Comparison of ENCODE assay signal across 9 cellular contexts in genomic region chr3:102181202-102181920, GRCh38.
DNase-seq lines count a peak whose midpoint lies in the region; ATAC-seq and TF ChIP-seq lines count a peak whose summit lies in the region.
"Had no signal": no experiment of that assay in that cellular context is flagged by ENCODE, and none has a peak within 500 bp of the region (broad histone marks: within the 10 kb centered on the region; RNA-seq: fewer than 3 reads in every experiment).

No MANE protein-coding gene starts in this region.

- peaks cover 0 to 40% (median 0%) of the 10 kb centered on the region in 4 donors for H3K4me1 ChIP-seq in Peyer's patch

- no peak overlapping the region for H3K4me3 ChIP-seq in AG10803 (ENCODE audit: low read length)
- no peak overlapping the region for H3K4me3 ChIP-seq in Peyer's patch
- H3K4me3 ChIP-seq in foreskin fibroblast (ENCODE audit: low read depth in 1 of 2, low read length in 2 of 2): no peak overlapping the region
- no peak overlapping the region for H3K4me3 ChIP-seq in retinal pigment epithelial cell (ENCODE audit: low read length)

- H3K27ac ChIP-seq in Peyer's patch: peak overlapping the region in 3 of 4 donors; percentile 0 to 67 (median 35)

- no peaks in the 10 kb centered on the region for H3K27me3 ChIP-seq in Peyer's patch

- H3K9me3 ChIP-seq in Peyer's patch: no peaks in the 10 kb centered on the region

- DNase-seq in AG10803 (ENCODE audit: low read depth): peak; percentile 94
- no peak for DNase-seq in Peyer's patch
- peak; percentile 72 to 79 for DNase-seq in foreskin fibroblast
- peak; percentile 71 for DNase-seq in retinal pigment epithelial cell (ENCODE audit: low read depth)
- DNase-seq in cerebellar nuclear complex (lab: John Stamatoyannopoulos, UW): no peak
- no peak for DNase-seq in COLO668 (lab: John Stamatoyannopoulos, UW; ENCODE audit: unreplicated experiment)
- DNase-seq: NCI-H2171 had no signal

- no peaks in the 10 kb centered on the region for H3K36me3 ChIP-seq in Peyer's patch

- ATAC-seq in GM19467 (IDR thresholded peaks at IDR 0.05; ENCODE audit: unreplicated experiment): no peak
- no peak for ATAC-seq in GM19455 (IDR thresholded peaks at IDR 0.05; ENCODE audit: unreplicated experiment)

- TF ChIP-seq CTCF in AG10803 (conservative IDR thresholded peaks at IDR 0.05; ENCODE audit: low read length) (no peak), Peyer's patch (IDR thresholded peaks at IDR 0.05) (no peak), foreskin fibroblast (IDR thresholded peaks at IDR 0.05; ENCODE audit: low read depth, low read length) (no peak), retinal pigment epithelial cell (conservative IDR thresholded peaks at IDR 0.05; ENCODE audit: low read depth, low read length) (no peak)

- no peak for TF ChIP-seq POLR2A in Peyer's patch (IDR thresholded peaks at IDR 0.05)

Comparison
In these comparisons a context has a peak if more than half of its experiments do, and no peak if none do; other contexts are left out.
1. DNase-seq: peak in AG10803 (single experiment), foreskin fibroblast (2 of 2) and retinal pigment epithelial cell (single experiment); none in Peyer's patch (0 of 3), cerebellar nuclear complex (0 of 2) and COLO668 (single experiment).